24 cellular contexts compared by ENCODE assay signal in genomic region chr5:33472805-33473409, GRCh38.
"Had no signal": no experiment of that assay in that cellular context is flagged by ENCODE, and none has a peak within 500 bp of the region (broad histone marks: within the 10 kb centered on the region; RNA-seq: fewer than 3 reads in every experiment).

No MANE protein-coding gene starts in this region.

- ATAC-seq: activated CD8-positive, alpha-beta T cell treated with anti-CD3 and anti-CD28 coated beads for 36 hours; activated naive CD4-positive, alpha-beta T cell treated with anti-CD3 and anti-CD28 coated beads, Interleukin-2, amount 50 U/mL, for 72 hours; left colon; natural killer cell; right cardiac atrium; T-helper 17 cell; upper lobe of right lung had no signal

- H3K9me3 ChIP-seq: breast epithelium, esophagus squamous epithelium, suprapubic skin, tibial artery, upper lobe of right lung had no signal

- H3K27ac Mint-ChIP-seq: activated CD8-positive, alpha-beta T cell treated with anti-CD3 and anti-CD28 coated beads for 36 hours; dendritic cell treated with granulocyte-macrophage colony-stimulating factor and Interleukin-4, amounts not matched to agents 40 ng/mL and 50 ng/mL, for 4 days; T-helper 17 cell had no signal

- H3K36me3 ChIP-seq: breast epithelium had no signal

- H3K9me3 Mint-ChIP-seq: immature natural killer cell, natural killer cell had no signal

- H3K27me3 ChIP-seq: breast epithelium, esophagus squamous epithelium, spleen, suprapubic skin, tibial artery, upper lobe of right lung had no signal

- H3K4me3 ChIP-seq: breast epithelium, esophagus squamous epithelium, spleen, suprapubic skin, tibial artery, upper lobe of right lung had no signal

- H3K4me1 ChIP-seq: breast epithelium, esophagus squamous epithelium, spleen, suprapubic skin, tibial artery, upper lobe of right lung had no signal

- H3K27me3 Mint-ChIP-seq: activated CD4-positive, alpha-beta T cell treated with anti-CD3 and anti-CD28 coated beads, Interleukin-2, amount 10 ng/mL, durations not matched to agents 7 days and 5 days; activated CD8-positive, alpha-beta T cell treated with anti-CD3 and anti-CD28 coated beads for 36 hours; dendritic cell treated with granulocyte-macrophage colony-stimulating factor and Interleukin-4, amounts not matched to agents 40 ng/mL and 50 ng/mL, for 4 days; T-helper 17 cell had no signal

- H3K4me1 Mint-ChIP-seq: activated CD4-positive, alpha-beta T cell treated with anti-CD3 and anti-CD28 coated beads, Interleukin-2, amount 10 ng/mL, durations not matched to agents 7 days and 5 days; immature natural killer cell; natural killer cell; T-helper 17 cell had no signal

- H3K27ac ChIP-seq: breast epithelium, epithelial cell of prostate, esophagus squamous epithelium, spleen, suprapubic skin, tibial artery, upper lobe of right lung, WERI-Rb-1 had no signal

- H3K4me3 Mint-ChIP-seq: activated CD4-positive, alpha-beta T cell treated with anti-CD3 and anti-CD28 coated beads, Interleukin-2, amount 10 ng/mL, durations not matched to agents 7 days and 5 days; activated CD8-positive, alpha-beta T cell treated with anti-CD3 and anti-CD28 coated beads for 36 hours; dendritic cell treated with granulocyte-macrophage colony-stimulating factor and Interleukin-4, amounts not matched to agents 40 ng/mL and 50 ng/mL, for 4 days; immature natural killer cell; natural killer cell; T-helper 17 cell had no signal

- DNase-seq: activated CD4-positive, alpha-beta T cell treated with anti-CD3 and anti-CD28 coated beads, Interleukin-2, amount 10 ng/mL, durations not matched to agents 7 days and 5 days; activated CD4-positive, CD25-positive, alpha-beta regulatory T cell treated with anti-CD3 and anti-CD28 coated beads, Interleukin-2, amount 50 U/mL, for 72 hours; activated CD8-positive, alpha-beta T cell treated with anti-CD3 and anti-CD28 coated beads for 36 hours; activated naive CD4-positive, alpha-beta T cell; activated T-cell treated with anti-CD3 and anti-CD28 coated beads, Interleukin-2, amount 50 U/mL, for 48 hours; central memory CD4-positive, alpha-beta T cell; esophagus squamous epithelium; immature natural killer cell; kidney; left colon; natural killer cell; right cardiac atrium; spleen; stimulated activated naive CD4-positive, alpha-beta T cell; T-helper 17 cell; T1000; tibial artery; upper lobe of right lung; WERI-Rb-1 had no signal
